ENCODE assay signal across 1 cellular context in the genomic region with DNA sequence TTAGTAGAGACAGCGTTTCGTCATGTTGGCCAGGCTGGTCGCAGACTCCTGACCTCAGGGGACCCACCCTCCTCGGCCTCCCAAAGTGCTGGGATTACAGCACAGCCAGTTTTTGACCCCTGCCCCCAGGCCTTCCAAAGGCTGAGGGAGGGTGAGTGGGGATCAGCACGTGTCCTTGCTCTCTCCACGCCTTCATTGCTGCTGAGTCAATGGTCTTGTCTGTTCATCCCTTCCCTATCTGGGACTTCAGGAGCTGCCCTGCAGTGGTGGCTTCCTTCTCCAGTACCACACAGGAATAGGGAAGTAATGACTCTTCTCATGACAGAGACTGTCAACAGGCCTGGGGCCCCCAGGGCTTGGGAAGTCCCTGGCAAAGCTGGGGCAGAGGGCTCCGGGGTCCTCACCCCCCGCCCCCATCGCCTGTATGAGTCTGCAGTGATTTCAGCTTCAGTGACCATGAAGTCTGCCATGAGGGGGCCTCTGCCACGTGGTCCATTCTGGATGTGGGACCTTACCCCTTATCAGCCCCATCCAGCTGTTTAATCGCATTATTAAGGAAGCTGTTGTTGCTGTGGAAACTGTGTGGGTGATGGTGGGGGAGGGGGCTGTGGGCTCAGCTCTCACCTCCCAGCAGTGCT.
TF ChIP-seq lines count a peak whose summit lies in the region.

No MANE protein-coding gene starts in this region.

TF ChIP-seq in HepG2, 621 proteins besides CTCF, POLR2A, EP300 and RAD21 (continued from another document and continues in another):
- TF ChIP-seq, protein P1, sequence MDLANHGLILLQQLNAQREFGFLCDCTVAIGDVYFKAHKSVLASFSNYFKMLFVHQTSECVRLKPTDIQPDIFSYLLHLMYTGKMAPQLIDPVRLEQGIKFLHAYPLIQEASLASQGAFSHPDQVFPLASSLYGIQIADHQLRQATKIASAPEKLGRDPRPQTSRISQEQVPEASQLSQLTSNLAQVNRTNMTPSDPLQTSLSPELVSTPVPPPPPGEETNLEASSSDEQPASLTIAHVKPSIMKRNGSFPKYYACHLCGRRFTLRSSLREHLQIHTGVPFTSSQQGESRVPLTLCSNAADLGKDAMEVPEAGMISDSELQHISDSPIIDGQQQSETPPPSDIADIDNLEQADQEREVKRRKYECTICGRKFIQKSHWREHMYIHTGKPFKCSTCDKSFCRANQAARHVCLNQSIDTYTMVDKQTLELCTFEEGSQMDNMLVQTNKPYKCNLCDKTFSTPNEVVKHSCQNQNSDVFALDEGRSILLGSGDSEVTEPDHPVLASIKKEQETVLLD (CRISPR knock-in tag; IDR thresholded peaks at IDR 0.05; ENCODE audit: low read depth), result 0 out of 2 replicates have a peak, but pooled peaks have one; percentile 14
- no peak; the same call in 1 of the 2 replicates for TF ChIP-seq KAT7 (CRISPR knock-in tag; IDR thresholded peaks at IDR 0.05; ENCODE audit: borderline replicate concordance)
- TF ChIP-seq, protein P2, sequence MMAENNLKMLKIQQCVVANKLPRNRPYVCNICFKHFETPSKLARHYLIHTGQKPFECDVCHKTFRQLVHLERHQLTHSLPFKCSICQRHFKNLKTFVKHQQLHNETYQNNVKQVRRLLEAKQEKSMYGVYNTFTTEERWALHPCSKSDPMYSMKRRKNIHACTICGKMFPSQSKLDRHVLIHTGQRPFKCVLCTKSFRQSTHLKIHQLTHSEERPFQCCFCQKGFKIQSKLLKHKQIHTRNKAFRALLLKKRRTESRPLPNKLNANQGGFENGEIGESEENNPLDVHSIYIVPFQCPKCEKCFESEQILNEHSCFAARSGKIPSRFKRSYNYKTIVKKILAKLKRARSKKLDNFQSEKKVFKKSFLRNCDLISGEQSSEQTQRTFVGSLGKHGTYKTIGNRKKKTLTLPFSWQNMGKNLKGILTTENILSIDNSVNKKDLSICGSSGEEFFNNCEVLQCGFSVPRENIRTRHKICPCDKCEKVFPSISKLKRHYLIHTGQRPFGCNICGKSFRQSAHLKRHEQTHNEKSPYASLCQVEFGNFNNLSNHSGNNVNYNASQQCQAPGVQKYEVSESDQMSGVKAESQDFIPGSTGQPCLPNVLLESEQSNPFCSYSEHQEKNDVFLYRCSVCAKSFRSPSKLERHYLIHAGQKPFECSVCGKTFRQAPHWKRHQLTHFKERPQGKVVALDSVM (CRISPR knock-in tag; IDR thresholded peaks at IDR 0.05), result peak; percentile 75
- TF ChIP-seq ZNF605 (CRISPR knock-in tag; IDR thresholded peaks at IDR 0.05), result no peak; the same call in 1 of the 2 replicates
- peak; percentile 11; the same call in 1 of the 2 replicates for TF ChIP-seq NFE2 (CRISPR knock-in tag; IDR thresholded peaks at IDR 0.05)
- peak; percentile 92 for TF ChIP-seq HNF4A (CRISPR knock-in tag; IDR thresholded peaks at IDR 0.05)
- no peak for TF ChIP-seq EHMT2 (IDR thresholded peaks at IDR 0.05; ENCODE audit: borderline replicate concordance, low read depth, low read length)
- TF ChIP-seq, protein P3, sequence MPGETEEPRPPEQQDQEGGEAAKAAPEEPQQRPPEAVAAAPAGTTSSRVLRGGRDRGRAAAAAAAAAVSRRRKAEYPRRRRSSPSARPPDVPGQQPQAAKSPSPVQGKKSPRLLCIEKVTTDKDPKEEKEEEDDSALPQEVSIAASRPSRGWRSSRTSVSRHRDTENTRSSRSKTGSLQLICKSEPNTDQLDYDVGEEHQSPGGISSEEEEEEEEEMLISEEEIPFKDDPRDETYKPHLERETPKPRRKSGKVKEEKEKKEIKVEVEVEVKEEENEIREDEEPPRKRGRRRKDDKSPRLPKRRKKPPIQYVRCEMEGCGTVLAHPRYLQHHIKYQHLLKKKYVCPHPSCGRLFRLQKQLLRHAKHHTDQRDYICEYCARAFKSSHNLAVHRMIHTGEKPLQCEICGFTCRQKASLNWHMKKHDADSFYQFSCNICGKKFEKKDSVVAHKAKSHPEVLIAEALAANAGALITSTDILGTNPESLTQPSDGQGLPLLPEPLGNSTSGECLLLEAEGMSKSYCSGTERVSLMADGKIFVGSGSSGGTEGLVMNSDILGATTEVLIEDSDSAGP (CRISPR knock-in tag; IDR thresholded peaks at IDR 0.05; ENCODE audit: borderline replicate concordance), result peak; percentile 61; the same call in 1 of the 2 replicates
- peak; percentile 67; the same call in 1 of the 3 replicates for TF ChIP-seq MXI1 (IDR thresholded peaks at IDR 0.05; ENCODE audit: borderline replicate concordance, low read depth, low read length)
- TF ChIP-seq ZNF543 (CRISPR knock-in tag; IDR thresholded peaks at IDR 0.05), result no peak
- no peak for TF ChIP-seq FOXC1 (CRISPR knock-in tag; IDR thresholded peaks at IDR 0.05; ENCODE audit: borderline replicate concordance)
- no peak for TF ChIP-seq KLF9 (CRISPR knock-in tag; IDR thresholded peaks at IDR 0.05; ENCODE audit: low read depth)
- TF ChIP-seq, protein P4, sequence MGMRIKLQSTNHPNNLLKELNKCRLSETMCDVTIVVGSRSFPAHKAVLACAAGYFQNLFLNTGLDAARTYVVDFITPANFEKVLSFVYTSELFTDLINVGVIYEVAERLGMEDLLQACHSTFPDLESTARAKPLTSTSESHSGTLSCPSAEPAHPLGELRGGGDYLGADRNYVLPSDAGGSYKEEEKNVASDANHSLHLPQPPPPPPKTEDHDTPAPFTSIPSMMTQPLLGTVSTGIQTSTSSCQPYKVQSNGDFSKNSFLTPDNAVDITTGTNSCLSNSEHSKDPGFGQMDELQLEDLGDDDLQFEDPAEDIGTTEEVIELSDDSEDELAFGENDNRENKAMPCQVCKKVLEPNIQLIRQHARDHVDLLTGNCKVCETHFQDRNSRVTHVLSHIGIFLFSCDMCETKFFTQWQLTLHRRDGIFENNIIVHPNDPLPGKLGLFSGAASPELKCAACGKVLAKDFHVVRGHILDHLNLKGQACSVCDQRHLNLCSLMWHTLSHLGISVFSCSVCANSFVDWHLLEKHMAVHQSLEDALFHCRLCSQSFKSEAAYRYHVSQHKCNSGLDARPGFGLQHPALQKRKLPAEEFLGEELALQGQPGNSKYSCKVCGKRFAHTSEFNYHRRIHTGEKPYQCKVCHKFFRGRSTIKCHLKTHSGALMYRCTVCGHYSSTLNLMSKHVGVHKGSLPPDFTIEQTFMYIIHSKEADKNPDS (CRISPR knock-in tag; IDR thresholded peaks at IDR 0.05), result no peak
- TF ChIP-seq JUNB (CRISPR knock-in tag; IDR thresholded peaks at IDR 0.05; ENCODE audit: borderline replicate concordance), result 0 out of 2 replicates have a peak, but pooled peaks have one; percentile 7
- TF ChIP-seq, protein P5, sequence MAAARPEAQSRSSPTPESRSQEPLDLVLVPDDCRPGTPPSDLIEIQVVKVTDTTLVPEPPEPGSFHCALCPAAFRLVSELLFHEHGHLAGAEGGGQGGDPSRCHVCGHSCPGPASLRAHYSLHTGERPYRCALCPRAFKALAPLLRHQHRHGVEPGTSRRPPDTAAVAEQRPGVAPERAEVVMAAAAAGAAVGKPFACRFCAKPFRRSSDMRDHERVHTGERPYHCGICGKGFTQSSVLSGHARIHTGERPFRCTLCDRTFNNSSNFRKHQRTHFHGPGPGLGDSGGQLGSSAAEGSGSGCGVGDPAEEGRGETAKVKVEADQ (CRISPR knock-in tag; IDR thresholded peaks at IDR 0.05; ENCODE audit: borderline replicate concordance), result 0 out of 2 replicates have a peak, but pooled peaks have one; percentile 67
- no peak for TF ChIP-seq ZBTB1 (CRISPR knock-in tag; IDR thresholded peaks at IDR 0.05; ENCODE audit: borderline replicate concordance)
- TF ChIP-seq BRCA1 (CRISPR knock-in tag; IDR thresholded peaks at IDR 0.05), result no peak
- TF ChIP-seq ZNF614 (CRISPR knock-in tag; IDR thresholded peaks at IDR 0.05; ENCODE audit: borderline replicate concordance), result peak; percentile 70; the same call in 1 of the 2 replicates
- peak; percentile 53; the same call in 1 of the 2 replicates for TF ChIP-seq IRF2 (CRISPR knock-in tag; IDR thresholded peaks at IDR 0.05)
- no peak for TF ChIP-seq ZNF296 (CRISPR knock-in tag; conservative IDR thresholded peaks at IDR 0.05)
- no peak for TF ChIP-seq TEAD2 (CRISPR knock-in tag; IDR thresholded peaks at IDR 0.05)
- 0 out of 2 replicates have a peak, but pooled peaks have one; percentile 35 for TF ChIP-seq NFKBIZ (CRISPR knock-in tag; IDR thresholded peaks at IDR 0.05)
- TF ChIP-seq CCAR2 (optimal IDR thresholded peaks at IDR 0.05; ENCODE audit: low read depth, low read length), result no peak
- TF ChIP-seq ZNF484 (CRISPR knock-in tag; IDR thresholded peaks at IDR 0.05; ENCODE audit: borderline replicate concordance, low read depth), result no peak
- TF ChIP-seq ZBTB7B (CRISPR knock-in tag; IDR thresholded peaks at IDR 0.05), result peak; percentile 86; the same call in 1 of the 2 replicates
- TF ChIP-seq, protein P6, sequence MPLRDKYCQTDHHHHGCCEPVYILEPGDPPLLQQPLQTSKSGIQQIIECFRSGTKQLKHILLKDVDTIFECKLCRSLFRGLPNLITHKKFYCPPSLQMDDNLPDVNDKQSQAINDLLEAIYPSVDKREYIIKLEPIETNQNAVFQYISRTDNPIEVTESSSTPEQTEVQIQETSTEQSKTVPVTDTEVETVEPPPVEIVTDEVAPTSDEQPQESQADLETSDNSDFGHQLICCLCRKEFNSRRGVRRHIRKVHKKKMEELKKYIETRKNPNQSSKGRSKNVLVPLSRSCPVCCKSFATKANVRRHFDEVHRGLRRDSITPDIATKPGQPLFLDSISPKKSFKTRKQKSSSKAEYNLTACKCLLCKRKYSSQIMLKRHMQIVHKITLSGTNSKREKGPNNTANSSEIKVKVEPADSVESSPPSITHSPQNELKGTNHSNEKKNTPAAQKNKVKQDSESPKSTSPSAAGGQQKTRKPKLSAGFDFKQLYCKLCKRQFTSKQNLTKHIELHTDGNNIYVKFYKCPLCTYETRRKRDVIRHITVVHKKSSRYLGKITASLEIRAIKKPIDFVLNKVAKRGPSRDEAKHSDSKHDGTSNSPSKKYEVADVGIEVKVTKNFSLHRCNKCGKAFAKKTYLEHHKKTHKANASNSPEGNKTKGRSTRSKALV (CRISPR knock-in tag; IDR thresholded peaks at IDR 0.05), result no peak
- TF ChIP-seq, protein P7, sequence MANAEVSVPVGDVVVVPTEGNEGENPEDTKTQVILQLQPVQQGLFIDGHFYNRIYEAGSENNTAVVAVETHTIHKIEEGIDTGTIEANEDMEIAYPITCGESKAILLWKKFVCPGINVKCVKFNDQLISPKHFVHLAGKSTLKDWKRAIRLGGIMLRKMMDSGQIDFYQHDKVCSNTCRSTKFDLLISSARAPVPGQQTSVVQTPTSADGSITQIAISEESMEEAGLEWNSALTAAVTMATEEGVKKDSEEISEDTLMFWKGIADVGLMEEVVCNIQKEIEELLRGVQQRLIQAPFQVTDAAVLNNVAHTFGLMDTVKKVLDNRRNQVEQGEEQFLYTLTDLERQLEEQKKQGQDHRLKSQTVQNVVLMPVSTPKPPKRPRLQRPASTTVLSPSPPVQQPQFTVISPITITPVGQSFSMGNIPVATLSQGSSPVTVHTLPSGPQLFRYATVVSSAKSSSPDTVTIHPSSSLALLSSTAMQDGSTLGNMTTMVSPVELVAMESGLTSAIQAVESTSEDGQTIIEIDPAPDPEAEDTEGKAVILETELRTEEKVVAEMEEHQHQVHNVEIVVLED (CRISPR knock-in tag; IDR thresholded peaks at IDR 0.05; ENCODE audit: borderline replicate concordance), result no peak; the same call in 1 of the 2 replicates
- TF ChIP-seq NRL (CRISPR knock-in tag; IDR thresholded peaks at IDR 0.05; ENCODE audit: borderline replicate concordance), result no peak
- no peak for TF ChIP-seq ZSCAN20 (CRISPR knock-in tag; IDR thresholded peaks at IDR 0.05; ENCODE audit: borderline replicate concordance)
- TF ChIP-seq, protein P8, sequence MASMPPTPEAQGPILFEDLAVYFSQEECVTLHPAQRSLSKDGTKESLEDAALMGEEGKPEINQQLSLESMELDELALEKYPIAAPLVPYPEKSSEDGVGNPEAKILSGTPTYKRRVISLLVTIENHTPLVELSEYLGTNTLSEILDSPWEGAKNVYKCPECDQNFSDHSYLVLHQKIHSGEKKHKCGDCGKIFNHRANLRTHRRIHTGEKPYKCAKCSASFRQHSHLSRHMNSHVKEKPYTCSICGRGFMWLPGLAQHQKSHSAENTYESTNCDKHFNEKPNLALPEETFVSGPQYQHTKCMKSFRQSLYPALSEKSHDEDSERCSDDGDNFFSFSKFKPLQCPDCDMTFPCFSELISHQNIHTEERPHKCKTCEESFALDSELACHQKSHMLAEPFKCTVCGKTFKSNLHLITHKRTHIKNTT (CRISPR knock-in tag; IDR thresholded peaks at IDR 0.05), result no peak
- peak; percentile 75 for TF ChIP-seq BCL6 (CRISPR knock-in tag; IDR thresholded peaks at IDR 0.05)
- TF ChIP-seq ZNF564 (CRISPR knock-in tag; IDR thresholded peaks at IDR 0.05), result no peak
- TF ChIP-seq, protein P9, sequence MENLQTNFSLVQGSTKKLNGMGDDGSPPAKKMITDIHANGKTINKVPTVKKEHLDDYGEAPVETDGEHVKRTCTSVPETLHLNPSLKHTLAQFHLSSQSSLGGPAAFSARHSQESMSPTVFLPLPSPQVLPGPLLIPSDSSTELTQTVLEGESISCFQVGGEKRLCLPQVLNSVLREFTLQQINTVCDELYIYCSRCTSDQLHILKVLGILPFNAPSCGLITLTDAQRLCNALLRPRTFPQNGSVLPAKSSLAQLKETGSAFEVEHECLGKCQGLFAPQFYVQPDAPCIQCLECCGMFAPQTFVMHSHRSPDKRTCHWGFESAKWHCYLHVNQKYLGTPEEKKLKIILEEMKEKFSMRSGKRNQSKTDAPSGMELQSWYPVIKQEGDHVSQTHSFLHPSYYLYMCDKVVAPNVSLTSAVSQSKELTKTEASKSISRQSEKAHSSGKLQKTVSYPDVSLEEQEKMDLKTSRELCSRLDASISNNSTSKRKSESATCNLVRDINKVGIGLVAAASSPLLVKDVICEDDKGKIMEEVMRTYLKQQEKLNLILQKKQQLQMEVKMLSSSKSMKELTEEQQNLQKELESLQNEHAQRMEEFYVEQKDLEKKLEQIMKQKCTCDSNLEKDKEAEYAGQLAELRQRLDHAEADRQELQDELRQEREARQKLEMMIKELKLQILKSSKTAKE (CRISPR knock-in tag; IDR thresholded peaks at IDR 0.05; ENCODE audit: borderline replicate concordance), result peak; percentile 82
- TF ChIP-seq ZNF446 (CRISPR knock-in tag; IDR thresholded peaks at IDR 0.05), result no peak
- no peak for TF ChIP-seq ZNF207 (IDR thresholded peaks at IDR 0.05; ENCODE audit: borderline replicate concordance)
- no peak for TF ChIP-seq RFX5 (IDR thresholded peaks at IDR 0.05; ENCODE audit: low read depth, low read length)
- TF ChIP-seq, protein P10, sequence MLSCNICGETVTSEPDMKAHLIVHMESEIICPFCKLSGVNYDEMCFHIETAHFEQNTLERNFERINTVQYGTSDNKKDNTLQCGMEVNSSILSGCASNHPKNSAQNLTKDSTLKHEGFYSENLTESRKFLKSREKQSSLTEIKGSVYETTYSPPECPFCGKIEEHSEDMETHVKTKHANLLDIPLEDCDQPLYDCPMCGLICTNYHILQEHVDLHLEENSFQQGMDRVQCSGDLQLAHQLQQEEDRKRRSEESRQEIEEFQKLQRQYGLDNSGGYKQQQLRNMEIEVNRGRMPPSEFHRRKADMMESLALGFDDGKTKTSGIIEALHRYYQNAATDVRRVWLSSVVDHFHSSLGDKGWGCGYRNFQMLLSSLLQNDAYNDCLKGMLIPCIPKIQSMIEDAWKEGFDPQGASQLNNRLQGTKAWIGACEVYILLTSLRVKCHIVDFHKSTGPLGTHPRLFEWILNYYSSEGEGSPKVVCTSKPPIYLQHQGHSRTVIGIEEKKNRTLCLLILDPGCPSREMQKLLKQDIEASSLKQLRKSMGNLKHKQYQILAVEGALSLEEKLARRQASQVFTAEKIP (CRISPR knock-in tag; IDR thresholded peaks at IDR 0.05; ENCODE audit: borderline replicate concordance), result no peak
